In the genomic region with DNA sequence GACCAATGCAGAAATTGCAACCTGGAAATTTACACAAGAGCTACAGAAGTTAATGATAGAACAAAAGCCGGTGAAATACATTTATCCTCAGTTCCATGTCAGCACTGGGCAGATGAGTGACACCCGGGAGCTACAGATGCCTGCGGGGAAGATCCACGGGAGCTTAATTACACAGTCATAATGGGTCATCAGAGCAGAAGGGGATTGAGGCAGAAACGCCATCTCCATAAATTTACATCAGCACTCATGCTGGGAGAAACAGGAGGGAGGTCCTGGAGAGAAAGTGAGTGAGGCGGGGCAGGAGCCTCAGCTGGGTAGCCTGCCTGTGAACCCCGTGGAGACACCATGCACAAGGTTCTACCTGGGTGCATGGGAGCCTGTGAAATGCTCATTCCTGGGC, we compare ENCODE assay signal across 19 cellular contexts. TPM values are rescaled to one million over a fixed set of nuclear protein-coding genes. Genes with fewer than 3 reads are reported as not detected.
"Had no signal": no experiment of that assay in that cellular context is flagged by ENCODE, and none has a peak within 500 bp of the region (broad histone marks: within the 10 kb centered on the region; RNA-seq: fewer than 3 reads in every experiment).

No MANE protein-coding gene starts in this region.

- DNase-seq: activated CD4-positive, alpha-beta T cell treated with anti-CD3 and anti-CD28 coated beads, Interleukin-2, amount 50 U/mL, for 4 hours; activated CD4-positive, CD25-positive, alpha-beta regulatory T cell; activated gamma-delta T cell treated with Interleukin-2 at 50 U/mL for 16 hours; activated naive CD8-positive, alpha-beta T cell treated with anti-CD3 and anti-CD28 coated beads for 36 hours; activated T-cell treated with anti-CD3 and anti-CD28 coated beads, Interleukin-2, amount 50 U/mL, for 72 hours; anterior cingulate cortex; dermis blood vessel endothelial cell; erythroblast; lower lobe of right lung; natural killer cell; nucleus accumbens; stimulated activated CD4-positive, alpha-beta T cell treated with anti-CD3 and anti-CD28 coated beads, Interleukin-12 subunit alpha, Interleukin-12 subunit beta, amount 100 ng/mL, for 4 hours; stimulated activated CD4-positive, alpha-beta T cell treated with anti-CD3 and anti-CD28 coated beads, Interleukin-2, amount 100 ng/mL, for 48 hours; stimulated activated naive CD4-positive, alpha-beta T cell treated with Interleukin-2 at 50 U/mL for 16 hours; T-helper 17 cell had no signal

- H3K4me3 ChIP-seq: hepatocyte, lower lobe of right lung, suprapubic skin had no signal

- H3K4me1 ChIP-seq: lower lobe of right lung, suprapubic skin had no signal

- H3K4me2 ChIP-seq: hepatocyte had no signal

- H2AFZ ChIP-seq: hepatocyte had no signal

- ATAC-seq: activated T-cell treated with anti-CD3 and anti-CD28 coated beads, Interleukin-2, amount 50 U/mL, for 72 hours; lower lobe of right lung; natural killer cell; T-helper 17 cell had no signal

- H3K27me3 ChIP-seq: hepatocyte, suprapubic skin had no signal

- H3K27ac ChIP-seq: hepatocyte, lower lobe of right lung, suprapubic skin had no signal

- H3K36me3 ChIP-seq: lower lobe of right lung, suprapubic skin had no signal

- H3K79me2 ChIP-seq: hepatocyte had no signal

RNA-seq across cellular contexts. Expression of gene CST7, which starts 37.6 kb away (rescaled TPM):
- total RNA-seq: cerebellum, dermis blood vessel endothelial cell, hepatocyte, pulmonary artery endothelial cell had no signal
- polyA plus RNA-seq: hepatocyte had no signal
